In genomic region chr10:31121074-31121685, GRCh38 we compare ENCODE assay signal across 21 cellular contexts.
A peak's percentile ranks its signal among the peaks of the same experiment; 100 is the strongest.
DNase-seq lines count a peak whose midpoint lies in the region; ATAC-seq, FAIRE-seq and TF ChIP-seq lines count a peak whose summit lies in the region.
"Had no signal": no experiment of that assay in that cellular context is flagged by ENCODE, and none has a peak within 500 bp of the region (broad histone marks: within the 10 kb centered on the region; RNA-seq: fewer than 3 reads in every experiment).

No MANE protein-coding gene starts in this region.

- no peak overlapping the region for H3K4ac ChIP-seq in mesenchymal stem cell (ENCODE audit: low read depth in 1 of 2, low read length in 2 of 2)

- H3K4me1 ChIP-seq in mesenchymal stem cell (ENCODE audit: control insufficient read depth, insufficient read depth, low read depth, low read length), result peaks cover 2% of the 10 kb centered on the region
- H3K4me1 ChIP-seq in upper lobe of right lung, result no peaks in the 10 kb centered on the region
- H3K4me1 ChIP-seq: prostate gland had no signal

- no peak overlapping the region for H3K27ac ChIP-seq in mesenchymal stem cell (ENCODE audit: low read length, poor library complexity, severe bottlenecking)
- peak overlapping the region; percentile 5 for H3K27ac ChIP-seq in upper lobe of right lung
- H3K27ac ChIP-seq: prostate gland had no signal

- peak overlapping the region; percentile 75 for H3K9ac ChIP-seq in mesenchymal stem cell (ENCODE audit: low read length)

- H3K4me3 ChIP-seq in cardiac fibroblast (replicated peaks in 1 of 2; ENCODE audit: low read depth in 2 of 2, low read length in 2 of 2) (no peak overlapping the region), mesenchymal stem cell (ENCODE audit: insufficient read depth in 1 of 2, low read depth in 1 of 2, low read length in 2 of 2) (peak overlapping the region in 1 of 2 experiments; percentile 46), upper lobe of right lung (no peak overlapping the region)
- H3K4me3 ChIP-seq: prostate gland, smooth muscle cell had no signal

- H3K36me3 ChIP-seq in mesenchymal stem cell (ENCODE audit: control insufficient read depth in 1 of 2, insufficient read depth in 2 of 2, low read depth in 1 of 2, low read length in 2 of 2) (no peaks in the 10 kb centered on the region), upper lobe of right lung (no peaks in the 10 kb centered on the region)
- H3K36me3 ChIP-seq: prostate gland had no signal

- H3K18ac ChIP-seq in mesenchymal stem cell (ENCODE audit: low read depth in 1 of 2, low read length in 2 of 2), result no peak overlapping the region

- H4K8ac ChIP-seq in mesenchymal stem cell (ENCODE audit: low read length), result no peak overlapping the region

- WGBS in mesenchymal stem cell, result 97% methylated on average over 7 of the region's 7 CpGs

- H3K4me2 ChIP-seq in mesenchymal stem cell (ENCODE audit: low read length, poor library complexity, severe bottlenecking), result no peak overlapping the region
- H3K4me2 ChIP-seq: smooth muscle cell had no signal

- peak overlapping the region in 1 of 2 experiments; percentile 92 for H2BK12ac ChIP-seq in mesenchymal stem cell (ENCODE audit: low read length in 2 of 2)

- no peak overlapping the region for H2BK15ac ChIP-seq in mesenchymal stem cell (ENCODE audit: low read depth, poor library complexity, severe bottlenecking)

- H2BK120ac ChIP-seq in mesenchymal stem cell (ENCODE audit: low read depth, low read length), result no peak overlapping the region

- intact Hi-C loops in upper lobe of right lung (cut with DNase I), result no loop called here

- FAIRE-seq in GM19239 (lab: Jason Lieb, UNC) (peak; percentile 37), HTR-8/SVneo (lab: Jason Lieb, UNC) (no peak)
- FAIRE-seq: colon had no signal

- H2AK5ac ChIP-seq in mesenchymal stem cell (ENCODE audit: low read length, severe bottlenecking), result no peak overlapping the region

- H3K23ac ChIP-seq in mesenchymal stem cell (ENCODE audit: low read length in 2 of 2), result no peak overlapping the region

- H3K14ac ChIP-seq in mesenchymal stem cell (ENCODE audit: low read length in 2 of 2), result no peak overlapping the region

- no peak overlapping the region for H2BK5ac ChIP-seq in mesenchymal stem cell (ENCODE audit: low read depth, low read length, poor library complexity, severe bottlenecking)

- H3K9me3 ChIP-seq in mesenchymal stem cell (ENCODE audit: control insufficient read depth, low read length) (no peaks in the 10 kb centered on the region), upper lobe of right lung (no peaks in the 10 kb centered on the region)
- H3K9me3 ChIP-seq: prostate gland had no signal

- no peak overlapping the region for H4K91ac ChIP-seq in mesenchymal stem cell (ENCODE audit: low read length)

- TF ChIP-seq CTCF in cardiac fibroblast (IDR thresholded peaks at IDR 0.05; ENCODE audit: low read depth, low read length), result no peak
- TF ChIP-seq CTCF in upper lobe of right lung (IDR thresholded peaks at IDR 0.05), result no peak

- DNase-seq in GM19239 (ENCODE audit: insufficient read length, low spot score) (no peak), cardiac fibroblast (ENCODE audit: low read depth in 2 of 2) (peak; percentile 55), mesenchymal stem cell (no peak), upper lobe of right lung (no peak), HTR-8/SVneo (ENCODE audit: insufficient read length, low spot score) (no peak), COLO668 (lab: John Stamatoyannopoulos, UW; ENCODE audit: unreplicated experiment) (no peak)
- DNase-seq: activated CD4-positive, alpha-beta T cell treated with anti-CD3 and anti-CD28 coated beads, Interleukin-2, amount 50 U/mL, for 1 hour; activated effector memory CD4-positive, alpha-beta T cell treated with anti-CD3 and anti-CD28 coated beads, Interleukin-2, amount 50 U/mL, for 16 hours; foreskin melanocyte; GOT3; Kasumi-1; midbrain; NCI-H1092 treated with DMSO at 0.1 percent for 48 hours; NCI-H446 treated with DMSO at 0.1 percent for 48 hours; nephron progenitor cell; stimulated activated CD4-positive, alpha-beta T cell treated with anti-CD3 and anti-CD28 coated beads, Interleukin-4, amount 100 ng/mL, for 4 hours; T-cell had no signal

- H3K27me3 ChIP-seq in mesenchymal stem cell (ENCODE audit: control insufficient read depth in 1 of 2, insufficient read depth in 1 of 2, low read length in 2 of 2) (no peaks in the 10 kb centered on the region), upper lobe of right lung (no peaks in the 10 kb centered on the region)

- ATAC-seq in upper lobe of right lung (no peak), GM18520 (IDR thresholded peaks at IDR 0.05; ENCODE audit: unreplicated experiment) (no peak)
- ATAC-seq: T-cell had no signal

- H3K79me1 ChIP-seq in mesenchymal stem cell (replicated peaks; ENCODE audit: low read length, poor library complexity, severe bottlenecking), result no peaks in the 10 kb centered on the region

- H2AFZ ChIP-seq in mesenchymal stem cell (ENCODE audit: low read depth, low read length), result no peak overlapping the region

Comparison
In these comparisons a context has a peak if more than half of its experiments do, and no peak if none do; other contexts are left out.
1. DNase-seq: peak in cardiac fibroblast (2 of 2); none in GM19239 (single experiment), mesenchymal stem cell (single experiment), upper lobe of right lung (single experiment), HTR-8/SVneo (single experiment) and COLO668 (single experiment).